ENCODE assay signal across 1 cellular context in the genomic region with DNA sequence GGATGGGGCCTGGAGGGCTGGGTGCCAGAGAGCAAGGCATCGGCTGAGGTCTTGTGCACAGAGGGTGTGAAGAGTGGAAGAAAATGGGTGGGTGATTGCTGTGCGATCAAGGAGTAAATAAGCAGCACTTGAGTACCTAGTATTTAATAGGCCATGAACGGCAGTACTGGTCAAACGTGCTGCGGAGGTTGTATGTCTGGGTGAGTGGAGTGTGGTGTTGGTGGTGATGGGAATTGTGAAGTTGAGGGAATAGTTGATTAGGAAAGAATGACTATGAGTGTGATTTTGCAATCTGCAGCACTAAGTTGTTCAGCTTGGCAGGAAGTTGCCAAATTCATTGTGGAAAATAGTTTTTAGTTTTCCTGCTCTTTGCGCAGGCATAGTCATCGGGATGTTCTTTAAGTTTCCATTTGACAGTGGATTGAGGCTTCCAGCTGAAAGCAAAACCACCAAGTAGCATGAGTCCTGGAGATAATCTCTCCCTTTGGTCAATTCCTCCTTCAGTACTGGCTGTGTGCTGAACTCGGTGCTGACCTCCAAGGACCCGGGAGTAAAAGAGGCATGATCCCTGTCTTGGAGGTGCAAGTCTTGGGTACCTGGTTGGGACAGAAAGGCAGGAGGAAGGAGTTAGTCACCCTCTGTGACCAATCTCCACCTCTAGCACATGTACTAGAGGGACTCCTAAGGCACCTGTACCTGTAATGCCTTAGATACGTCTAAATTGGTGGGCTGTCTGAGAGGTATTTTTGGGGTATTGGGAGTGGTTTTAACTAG.
TF ChIP-seq lines count a peak whose summit lies in the region.

No MANE protein-coding gene starts in this region.

TF ChIP-seq in GM12878, 131 proteins besides CTCF, POLR2A, EP300 and RAD21 (continued from another document):
- TF ChIP-seq SMC3 (IDR thresholded peaks at IDR 0.05; ENCODE audit: borderline replicate concordance, low read length) (no peak), FOXK2 (IDR thresholded peaks at IDR 0.05) (no peak), NRF1 (conservative IDR thresholded peaks at IDR 0.05; ENCODE audit: low read depth, low read length) (no peak), LARP7 (IDR thresholded peaks at IDR 0.05) (no peak), HDAC2 (IDR thresholded peaks at IDR 0.05) (no peak), MEF2B (IDR thresholded peaks at IDR 0.05; ENCODE audit: partially characterized antibody, poor library complexity, severe bottlenecking) (no peak), CHD1 (IDR thresholded peaks at IDR 0.05; ENCODE audit: low read depth, low read length) (no peak), SRF (IDR thresholded peaks at IDR 0.05; ENCODE audit: low read depth in 2 of 2, low read length in 2 of 2) (no peak)
- TF ChIP-seq, protein P1, sequence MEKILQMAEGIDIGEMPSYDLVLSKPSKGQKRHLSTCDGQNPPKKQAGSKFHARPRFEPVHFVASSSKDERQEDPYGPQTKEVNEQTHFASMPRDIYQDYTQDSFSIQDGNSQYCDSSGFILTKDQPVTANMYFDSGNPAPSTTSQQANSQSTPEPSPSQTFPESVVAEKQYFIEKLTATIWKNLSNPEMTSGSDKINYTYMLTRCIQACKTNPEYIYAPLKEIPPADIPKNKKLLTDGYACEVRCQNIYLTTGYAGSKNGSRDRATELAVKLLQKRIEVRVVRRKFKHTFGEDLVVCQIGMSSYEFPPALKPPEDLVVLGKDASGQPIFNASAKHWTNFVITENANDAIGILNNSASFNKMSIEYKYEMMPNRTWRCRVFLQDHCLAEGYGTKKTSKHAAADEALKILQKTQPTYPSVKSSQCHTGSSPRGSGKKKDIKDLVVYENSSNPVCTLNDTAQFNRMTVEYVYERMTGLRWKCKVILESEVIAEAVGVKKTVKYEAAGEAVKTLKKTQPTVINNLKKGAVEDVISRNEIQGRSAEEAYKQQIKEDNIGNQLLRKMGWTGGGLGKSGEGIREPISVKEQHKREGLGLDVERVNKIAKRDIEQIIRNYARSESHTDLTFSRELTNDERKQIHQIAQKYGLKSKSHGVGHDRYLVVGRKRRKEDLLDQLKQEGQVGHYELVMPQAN (conservative IDR thresholded peaks at IDR 0.05) = no peak
TF ChIP-seq in GM12878: peak in this region for 0.
